Comparison of ENCODE assay signal across 1 cellular context in the genomic region with DNA sequence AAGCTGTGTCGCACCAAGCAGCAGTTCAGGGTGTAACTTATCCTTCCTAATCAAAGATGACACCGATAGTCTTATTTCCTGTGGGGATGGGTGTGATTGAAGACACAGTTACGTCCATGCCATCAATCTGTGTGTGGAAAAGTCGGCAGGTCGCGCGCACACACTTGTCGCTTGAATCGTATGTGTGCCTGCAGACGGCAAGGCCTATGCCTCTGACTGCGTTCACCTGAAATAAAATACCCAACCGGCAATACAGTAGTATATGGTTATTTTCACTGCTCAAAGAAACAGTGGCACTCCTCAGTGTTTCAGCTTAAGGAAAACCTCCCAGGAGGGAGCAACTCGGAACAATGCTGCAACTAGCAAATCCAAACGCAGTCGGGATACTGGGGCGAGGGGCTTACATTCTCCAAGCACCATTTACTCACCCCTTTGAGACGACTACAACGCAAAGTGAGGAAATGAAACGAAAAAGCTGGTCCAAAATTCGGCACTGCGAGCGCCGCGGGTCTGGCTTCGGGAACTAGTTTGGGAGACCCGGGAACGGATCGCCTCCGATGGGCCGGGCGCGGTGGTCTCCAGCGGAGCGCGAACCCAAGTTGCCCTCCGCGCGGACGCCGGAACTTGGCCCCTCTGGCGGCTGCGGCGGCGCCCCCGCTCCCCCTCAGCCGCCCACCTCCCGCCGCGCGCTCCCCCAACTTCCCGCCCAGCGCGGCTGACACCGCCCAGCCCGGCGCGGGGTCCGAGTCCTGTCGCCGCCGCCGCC.
TF ChIP-seq lines count a peak whose summit lies in the region.

No MANE protein-coding gene starts in this region.

TF ChIP-seq in K562, 482 proteins besides CTCF, POLR2A, EP300 and RAD21 (continued from another document):
- TF ChIP-seq, protein P1, sequence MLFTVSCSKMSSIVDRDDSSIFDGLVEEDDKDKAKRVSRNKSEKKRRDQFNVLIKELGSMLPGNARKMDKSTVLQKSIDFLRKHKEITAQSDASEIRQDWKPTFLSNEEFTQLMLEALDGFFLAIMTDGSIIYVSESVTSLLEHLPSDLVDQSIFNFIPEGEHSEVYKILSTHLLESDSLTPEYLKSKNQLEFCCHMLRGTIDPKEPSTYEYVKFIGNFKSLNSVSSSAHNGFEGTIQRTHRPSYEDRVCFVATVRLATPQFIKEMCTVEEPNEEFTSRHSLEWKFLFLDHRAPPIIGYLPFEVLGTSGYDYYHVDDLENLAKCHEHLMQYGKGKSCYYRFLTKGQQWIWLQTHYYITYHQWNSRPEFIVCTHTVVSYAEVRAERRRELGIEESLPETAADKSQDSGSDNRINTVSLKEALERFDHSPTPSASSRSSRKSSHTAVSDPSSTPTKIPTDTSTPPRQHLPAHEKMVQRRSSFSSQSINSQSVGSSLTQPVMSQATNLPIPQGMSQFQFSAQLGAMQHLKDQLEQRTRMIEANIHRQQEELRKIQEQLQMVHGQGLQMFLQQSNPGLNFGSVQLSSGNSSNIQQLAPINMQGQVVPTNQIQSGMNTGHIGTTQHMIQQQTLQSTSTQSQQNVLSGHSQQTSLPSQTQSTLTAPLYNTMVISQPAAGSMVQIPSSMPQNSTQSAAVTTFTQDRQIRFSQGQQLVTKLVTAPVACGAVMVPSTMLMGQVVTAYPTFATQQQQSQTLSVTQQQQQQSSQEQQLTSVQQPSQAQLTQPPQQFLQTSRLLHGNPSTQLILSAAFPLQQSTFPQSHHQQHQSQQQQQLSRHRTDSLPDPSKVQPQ (CRISPR knock-in tag; IDR thresholded peaks at IDR 0.05; ENCODE audit: borderline replicate concordance) = no peak
- TF ChIP-seq ZNF431 (CRISPR knock-in tag; IDR thresholded peaks at IDR 0.05) (no peak), SRSF9 (IDR thresholded peaks at IDR 0.05; ENCODE audit: borderline replicate concordance, low read depth, low read length) (no peak), DDX20 (tag; IDR thresholded peaks at IDR 0.05; ENCODE audit: low read depth) (no peak), CXXC5 (CRISPR knock-in tag; IDR thresholded peaks at IDR 0.05) (0 out of 2 replicates have a peak, but pooled peaks have one; percentile 6), RBBP5 (IDR thresholded peaks at IDR 0.05; ENCODE audit: borderline replicate concordance, insufficient read depth, low read length, poor library complexity, severe bottlenecking) (peak; percentile 70)
- TF ChIP-seq, protein P2, sequence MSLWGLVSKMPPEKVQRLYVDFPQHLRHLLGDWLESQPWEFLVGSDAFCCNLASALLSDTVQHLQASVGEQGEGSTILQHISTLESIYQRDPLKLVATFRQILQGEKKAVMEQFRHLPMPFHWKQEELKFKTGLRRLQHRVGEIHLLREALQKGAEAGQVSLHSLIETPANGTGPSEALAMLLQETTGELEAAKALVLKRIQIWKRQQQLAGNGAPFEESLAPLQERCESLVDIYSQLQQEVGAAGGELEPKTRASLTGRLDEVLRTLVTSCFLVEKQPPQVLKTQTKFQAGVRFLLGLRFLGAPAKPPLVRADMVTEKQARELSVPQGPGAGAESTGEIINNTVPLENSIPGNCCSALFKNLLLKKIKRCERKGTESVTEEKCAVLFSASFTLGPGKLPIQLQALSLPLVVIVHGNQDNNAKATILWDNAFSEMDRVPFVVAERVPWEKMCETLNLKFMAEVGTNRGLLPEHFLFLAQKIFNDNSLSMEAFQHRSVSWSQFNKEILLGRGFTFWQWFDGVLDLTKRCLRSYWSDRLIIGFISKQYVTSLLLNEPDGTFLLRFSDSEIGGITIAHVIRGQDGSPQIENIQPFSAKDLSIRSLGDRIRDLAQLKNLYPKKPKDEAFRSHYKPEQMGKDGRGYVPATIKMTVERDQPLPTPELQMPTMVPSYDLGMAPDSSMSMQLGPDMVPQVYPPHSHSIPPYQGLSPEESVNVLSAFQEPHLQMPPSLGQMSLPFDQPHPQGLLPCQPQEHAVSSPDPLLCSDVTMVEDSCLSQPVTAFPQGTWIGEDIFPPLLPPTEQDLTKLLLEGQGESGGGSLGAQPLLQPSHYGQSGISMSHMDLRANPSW (CRISPR knock-in tag; IDR thresholded peaks at IDR 0.05) = no peak
